In the genomic region with DNA sequence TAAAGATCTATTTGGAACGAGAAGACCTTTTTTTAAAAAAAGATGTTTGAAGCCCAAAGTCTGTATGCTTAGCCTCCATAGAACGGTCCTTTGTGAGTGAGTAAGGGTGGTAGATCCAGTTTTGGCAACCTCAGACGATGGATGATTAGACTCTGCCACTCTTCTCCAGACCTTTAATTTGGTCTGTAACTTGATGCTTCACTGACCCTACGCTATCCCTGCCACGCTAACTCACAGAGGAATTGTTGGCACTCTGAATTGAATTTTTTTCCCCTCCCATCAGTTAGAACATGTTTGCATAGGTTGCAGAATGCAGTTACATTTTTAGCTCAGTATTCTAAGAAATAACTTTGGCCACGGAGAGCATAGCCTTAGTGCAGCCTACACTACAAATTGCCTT, we compare ENCODE assay signal across 1 cellular context.
TF ChIP-seq lines count a peak whose summit lies in the region.

No MANE protein-coding gene starts in this region.

TF ChIP-seq in GM23338, 12 proteins besides CTCF, POLR2A, EP300 and RAD21 (continued from another document):
- no peak for TF ChIP-seq ZNF462 (CRISPR knock-in tag; IDR thresholded peaks at IDR 0.05)
- TF ChIP-seq POLR2AphosphoS5 (IDR thresholded peaks at IDR 0.05; ENCODE audit: low read depth), result no peak
- no peak for TF ChIP-seq CREB1 (CRISPR knock-in tag; IDR thresholded peaks at IDR 0.05; ENCODE audit: low read depth)
- TF ChIP-seq ZNF331 (CRISPR knock-in tag; IDR thresholded peaks at IDR 0.05; ENCODE audit: low read depth), result no peak
- TF ChIP-seq STAT1 (IDR thresholded peaks at IDR 0.05; ENCODE audit: unreplicated experiment), result no peak
- TF ChIP-seq ZNF114 (CRISPR knock-in tag; IDR thresholded peaks at IDR 0.05), result no peak
- no peak for TF ChIP-seq NANOG (IDR thresholded peaks at IDR 0.05; ENCODE audit: borderline replicate concordance)
- TF ChIP-seq JUNB (IDR thresholded peaks at IDR 0.05; ENCODE audit: unreplicated experiment), result no peak
